Comparison of ENCODE assay signal across 27 cellular contexts in genomic region chr11:60208146-60208895, GRCh38. TPM values are rescaled to one million over a fixed set of nuclear protein-coding genes. Genes with fewer than 3 reads are reported as not detected.
"Had no signal": no experiment of that assay in that cellular context is flagged by ENCODE, and none has a peak within 500 bp of the region (broad histone marks: within the 10 kb centered on the region; RNA-seq: fewer than 3 reads in every experiment).

No MANE protein-coding gene starts in this region.

- H3K27ac ChIP-seq: ascending aorta, breast epithelium, coronary artery, lower lobe of right lung, thoracic aorta, upper lobe of left lung, VCaP had no signal

- H3K9me3 ChIP-seq: ascending aorta, breast epithelium, lower lobe of right lung, thoracic aorta, upper lobe of left lung had no signal

- H3K4me1 ChIP-seq: ascending aorta, breast epithelium, lower lobe of right lung, upper lobe of left lung had no signal

- H3K4me3 ChIP-seq: ascending aorta, breast epithelium, coronary artery, lower lobe of right lung, thoracic aorta, upper lobe of left lung had no signal

- FAIRE-seq: kidney had no signal

- ATAC-seq: activated CD8-positive, alpha-beta memory T cell treated with anti-CD3 and anti-CD28 coated beads, Interleukin-2, amount 10 ng/mL, durations not matched to agents 7 days and 5 days; activated CD8-positive, alpha-beta T cell treated with anti-CD3 and anti-CD28 coated beads for 36 hours; activated naive CD4-positive, alpha-beta T cell treated with anti-CD3 and anti-CD28 coated beads, Interleukin-2, amount 50 U/mL, for 72 hours; left lobe of liver; lower lobe of right lung; naive thymus-derived CD8-positive, alpha-beta T cell had no signal

- H3K36me3 ChIP-seq: ascending aorta, breast epithelium, lower lobe of right lung, thoracic aorta, upper lobe of left lung had no signal

- H3K27me3 ChIP-seq: ascending aorta, breast epithelium, upper lobe of left lung had no signal

- DNase-seq: activated CD4-positive, alpha-beta T cell treated with anti-CD3 and anti-CD28 coated beads, Interleukin-2, amount 10 ng/mL, durations not matched to agents 7 days and 5 days; activated CD4-positive, CD25-positive, alpha-beta regulatory T cell treated with anti-CD3 and anti-CD28 coated beads, Interleukin-2, amount 50 U/mL, for 72 hours; activated CD8-positive, alpha-beta memory T cell treated with anti-CD3 and anti-CD28 coated beads, Interleukin-2, amount 10 ng/mL, durations not matched to agents 7 days and 5 days; activated CD8-positive, alpha-beta T cell treated with anti-CD3 and anti-CD28 coated beads for 36 hours; activated gamma-delta T cell; activated T-cell treated with anti-CD3 and anti-CD28 coated beads for 4 hours; erythroblast; foreskin fibroblast; kidney; lower lobe of right lung; naive thymus-derived CD8-positive, alpha-beta T cell; stimulated activated CD4-positive, alpha-beta T cell treated with anti-CD3 and anti-CD28 coated beads, Interleukin-4, amount 100 ng/mL, for 24 hours; stimulated activated naive CD4-positive, alpha-beta T cell treated with Interleukin-2 at 50 U/mL for 16 hours; upper lobe of left lung had no signal

RNA-seq across cellular contexts. Expression of gene MS4A6A, which starts 25.4 kb away (rescaled TPM):
- total RNA-seq: activated CD4-positive, alpha-beta T cell treated with anti-CD3 and anti-CD28 coated beads, Interleukin-2, amount 10 ng/mL, durations not matched to agents 7 days and 5 days; activated CD8-positive, alpha-beta memory T cell treated with anti-CD3 and anti-CD28 coated beads, Interleukin-2, amount 10 ng/mL, durations not matched to agents 7 days and 5 days; activated CD8-positive, alpha-beta T cell treated with anti-CD3 and anti-CD28 coated beads for 36 hours; activated naive CD4-positive, alpha-beta T cell treated with anti-CD3 and anti-CD28 coated beads, Interleukin-2, amount 50 U/mL, for 72 hours; activated T-helper 1 cell treated with anti-CD3 and anti-CD28 coated beads, Interleukin-12 subunit alpha, Interleukin-12 subunit beta, Interleukin-2, Interleukin-4 antibody, amounts not matched to agents 30 ng/mL and 10 ng/mL and 1 ng/mL, durations not matched to agents 14 hours and 24 hours and 36 hours; fibroblast of lung; osteocyte; progenitor cell of endocrine pancreas; T-helper 2 cell treated with Interferon-gamma antibody and Interleukin-4, amounts not matched to agents 100 ng/mL and 5 ng/mL, for 36 hours had no signal
- polyA plus RNA-seq: fibroblast of lung had no signal

RNA-seq across cellular contexts. Expression of gene MS4A4E, which starts 34.6 kb away (rescaled TPM):
- total RNA-seq: activated CD4-positive, alpha-beta T cell treated with anti-CD3 and anti-CD28 coated beads, Interleukin-2, amount 10 ng/mL, durations not matched to agents 7 days and 5 days; activated CD8-positive, alpha-beta memory T cell treated with anti-CD3 and anti-CD28 coated beads, Interleukin-2, amount 10 ng/mL, durations not matched to agents 7 days and 5 days; activated CD8-positive, alpha-beta T cell treated with anti-CD3 and anti-CD28 coated beads for 36 hours; activated naive CD4-positive, alpha-beta T cell treated with anti-CD3 and anti-CD28 coated beads, Interleukin-2, amount 50 U/mL, for 72 hours; activated T-helper 1 cell treated with anti-CD3 and anti-CD28 coated beads, Interleukin-12 subunit alpha, Interleukin-12 subunit beta, Interleukin-2, Interleukin-4 antibody, amounts not matched to agents 30 ng/mL and 10 ng/mL and 1 ng/mL, durations not matched to agents 14 hours and 24 hours and 36 hours; fibroblast of lung; glomerular endothelial cell; naive thymus-derived CD8-positive, alpha-beta T cell; progenitor cell of endocrine pancreas; T-helper 2 cell treated with Interferon-gamma antibody and Interleukin-4, amounts not matched to agents 100 ng/mL and 5 ng/mL, for 36 hours had no signal
- polyA plus RNA-seq: fibroblast of lung; naive thymus-derived CD8-positive, alpha-beta T cell had no signal
